10 cellular contexts compared by ENCODE assay signal in genomic region chr1:31798433-31799195, GRCh38. TPM values are rescaled to one million over a fixed set of nuclear protein-coding genes. Genes with fewer than 3 reads are reported as not detected.
DNase-seq lines count a peak whose midpoint lies in the region; ATAC-seq, FAIRE-seq and TF ChIP-seq lines count a peak whose summit lies in the region.
"Had no signal": no experiment of that assay in that cellular context is flagged by ENCODE, and none has a peak within 500 bp of the region (broad histone marks: within the 10 kb centered on the region; RNA-seq: fewer than 3 reads in every experiment).

No MANE protein-coding gene starts in this region.

- H4K8ac ChIP-seq in H1 (ENCODE audit: extremely low read depth, insufficient read depth, low read length) = peak overlapping the region; percentile 69

- peak overlapping the region; percentile 33 for H4K91ac ChIP-seq in H1 (replicated peaks; ENCODE audit: insufficient read length, low read length)

- H3K79me2 ChIP-seq in H1 (ENCODE audit: control insufficient read depth in 1 of 2, insufficient read depth in 2 of 2, low read length in 2 of 2) = no peaks in the 10 kb centered on the region

- POLR2A ChIA-PET in H1 (lab: Charles Lee; ENCODE audit: partially characterized antibody) = interaction anchor here (0.6 to 1.5 kb wide), 2 partner anchors 11 to 149 kb away, joined by 3 to 4 read pairs; no protein-coding TSS in a partner anchor

- H3K4me1 ChIP-seq in H1 (replicated peaks in 1 of 4; ENCODE audit: control insufficient read depth in 3 of 4, insufficient read depth in 4 of 4, low read length in 3 of 4) = peaks cover 0 to 16% (median 8%) of the 10 kb centered on the region in 4 experiments; a peak in 5 of 7 replicates
- H3K4me1 ChIP-seq in sigmoid colon = no peaks in the 10 kb centered on the region

- H3K23me2 ChIP-seq in H1 (ENCODE audit: low read depth, low read length) = no peaks in the 10 kb centered on the region; the same call in 1 of the 2 replicates

- H2AK5ac ChIP-seq in H1 (ENCODE audit: low read depth, low read length) = no peak overlapping the region

- H2BK120ac ChIP-seq in H1 (replicated peaks; ENCODE audit: low read depth, low read length) = no peak overlapping the region

- H2BK12ac ChIP-seq in H1 (ENCODE audit: low read depth, low read length) = no peak overlapping the region

- no peak overlapping the region for H2AFZ ChIP-seq in H1 (ENCODE audit: low read length)

- no peak overlapping the region for H3K4ac ChIP-seq in H1 (replicated peaks; ENCODE audit: insufficient read length, low read depth, low read length)

- H2BK15ac ChIP-seq in H1 (ENCODE audit: low read length) = no peak overlapping the region

- no peak for TF ChIP-seq CTCF in H1 (IDR thresholded peaks at IDR 0.05; ENCODE audit: control extremely low read depth in 1 of 3, insufficient read depth in 1 of 3, low read depth in 1 of 3, low read length in 3 of 3)
- TF ChIP-seq CTCF in sigmoid colon (IDR thresholded peaks at IDR 0.05) = no peak

- DNase-seq in GM03348 (ENCODE audit: low spot score) (peak; percentile 90), NCI-H2227 (lab: John Stamatoyannopoulos, UW; ENCODE audit: unreplicated experiment) (peak; percentile 42), H1 (ENCODE audit: low read depth in 1 of 2, low spot score in 2 of 2) (no peak), sigmoid colon (peak; percentile 51), cerebellum (ENCODE audit: low spot score) (no peak), KG1 (lab: John Stamatoyannopoulos, UW) (no peak), NCI-H146 (lab: John Stamatoyannopoulos, UW) (no peak)
- DNase-seq: cerebellar nuclear complex had no signal

- 83% methylated on average over 14 of the region's 17 CpGs; no CpG with 5 or more reads in 1 of the 2 experiments for WGBS in H1 (ENCODE audit: extremely low coverage in 1 of 2, insufficient coverage in 1 of 2, insufficient read length in 1 of 2, insufficient replicate concordance in 2 of 2, low coverage in 1 of 2, low lambda C conversion rate in 2 of 2, missing lambda C conversion rate in 1 of 2), 2 experiments
- 61 to 71% methylated on average over 17 of the region's 17 CpGs for WGBS in sigmoid colon, 2 donors

- intact Hi-C loops in sigmoid colon (cut with DNase I) = no loop called here

- CTCF ChIA-PET in H1 (lab: Charles Lee; ENCODE audit: partially characterized antibody) = interaction anchor here (0.5 to 5.5 kb wide), 13 partner anchors 9 to 591 kb away, joined by 3 to 44 read pairs (median 4); partner anchors contain the start of gene SPOCD1

- H3K14ac ChIP-seq in H1 (ENCODE audit: insufficient read length) = no peak overlapping the region

- H4K5ac ChIP-seq in H1 (ENCODE audit: insufficient read length, low read depth, low read length) = no peak overlapping the region

- H3K27ac ChIP-seq in H1 (ENCODE audit: low read depth, low read length) (no peak overlapping the region), sigmoid colon (no peak overlapping the region)
- H3K27ac ChIP-seq: neutrophil had no signal

- ATAC-seq in HG02759 (IDR thresholded peaks at IDR 0.05; ENCODE audit: unreplicated experiment) = no peak

- no peak for FAIRE-seq in H1 (lab: Jason Lieb, UNC)

- H2BK5ac ChIP-seq in H1 (ENCODE audit: low read depth, low read length) = no peak overlapping the region

- no peaks in the 10 kb centered on the region for H4K20me1 ChIP-seq in H1 (replicated peaks in 1 of 2; ENCODE audit: control insufficient read depth in 1 of 2, insufficient read depth in 2 of 2, low read length in 2 of 2)

- H3K36me3 ChIP-seq in H1 (ENCODE audit: control insufficient read depth in 2 of 4, insufficient read depth in 4 of 4, low read length in 3 of 4) (no peaks in the 10 kb centered on the region), sigmoid colon (no peaks in the 10 kb centered on the region)
- H3K36me3 ChIP-seq: neutrophil had no signal

- H3K9me3 ChIP-seq in H1 (ENCODE audit: insufficient read depth in 2 of 2, low read depth in 1 of 2, low read length in 1 of 2) (no peaks in the 10 kb centered on the region), sigmoid colon (no peaks in the 10 kb centered on the region)
- H3K9me3 ChIP-seq: neutrophil had no signal

- H2BK20ac ChIP-seq in H1 (ENCODE audit: low read length) = no peak overlapping the region

- H3K56ac ChIP-seq in H1 (replicated peaks; ENCODE audit: insufficient read length, low read depth, low read length) = no peak overlapping the region

- no peak overlapping the region for H3K23ac ChIP-seq in H1 (ENCODE audit: insufficient read length)

- TF ChIP-seq EP300 in H1 (IDR thresholded peaks at IDR 0.05; ENCODE audit: borderline replicate concordance in 1 of 2, low read depth in 2 of 2, low read length in 2 of 2) (no peak), sigmoid colon (IDR thresholded peaks at IDR 0.05) (no peak)

- no peak overlapping the region; the same call in 1 of the 2 replicates for H3K18ac ChIP-seq in H1 (ENCODE audit: extremely low read depth, low read length)

- no peak overlapping the region for H3K4me2 ChIP-seq in H1 (ENCODE audit: insufficient read depth in 1 of 2, low read depth in 2 of 2, low read length in 2 of 2)

- no peaks in the 10 kb centered on the region for H3K79me1 ChIP-seq in H1 (ENCODE audit: low read depth, low read length)

- no peak overlapping the region for H3K4me3 ChIP-seq in H1 (ENCODE audit: extremely low read depth in 1 of 4, insufficient read depth in 2 of 4, low read depth in 3 of 4, low read length in 4 of 4)
- no peak overlapping the region for H3K4me3 ChIP-seq in sigmoid colon

- TF ChIP-seq RAD21 in H1 (IDR thresholded peaks at IDR 0.05 in 1 of 2, conservative IDR thresholded peaks at IDR 0.05 in 1 of 2; ENCODE audit: low read depth in 2 of 2, low read length in 2 of 2) = no peak

- peaks cover 0 to 3% (median 0%) of the 10 kb centered on the region in 4 experiments; a peak in 2 of 7 replicates for H3K27me3 ChIP-seq in H1 (replicated peaks in 1 of 4; ENCODE audit: control insufficient read depth in 3 of 4, extremely low read depth in 1 of 4, insufficient read depth in 3 of 4, low read length in 3 of 4)
- peaks cover 0 to 7% (median 0%) of the 10 kb centered on the region in 3 donors for H3K27me3 ChIP-seq in sigmoid colon

- no peak overlapping the region for H3K9ac ChIP-seq in H1 (replicated peaks in 1 of 4; ENCODE audit: extremely low read depth in 1 of 4, low read depth in 3 of 4, low read length in 3 of 4)

- TF ChIP-seq POLR2A in H1 (IDR thresholded peaks at IDR 0.05; ENCODE audit: control extremely low read depth in 1 of 2, low read depth in 2 of 2, low read length in 2 of 2) (no peak), sigmoid colon (IDR thresholded peaks at IDR 0.05) (no peak)

TF ChIP-seq in H1, 55 proteins besides CTCF, POLR2A, EP300 and RAD21:
- TF ChIP-seq SP2 (IDR thresholded peaks at IDR 0.05; ENCODE audit: low read length) = no peak
- TF ChIP-seq CTBP2 (IDR thresholded peaks at IDR 0.05; ENCODE audit: borderline replicate concordance, insufficient read depth, insufficient read length, low read length) = no peak
- no peak for TF ChIP-seq PHF8 (conservative IDR thresholded peaks at IDR 0.05; ENCODE audit: low read depth, low read length)
- TF ChIP-seq HDAC2 (IDR thresholded peaks at IDR 0.05; ENCODE audit: borderline replicate concordance in 1 of 2, low read depth in 2 of 2, low read length in 2 of 2) = no peak
- no peak for TF ChIP-seq MAX (IDR thresholded peaks at IDR 0.05)
- no peak for TF ChIP-seq KDM4A (IDR thresholded peaks at IDR 0.05; ENCODE audit: low read depth, low read length, severe bottlenecking)
- no peak for TF ChIP-seq BCL11A (IDR thresholded peaks at IDR 0.05; ENCODE audit: low read depth in 2 of 2, low read length in 2 of 2)
- no peak for TF ChIP-seq ASH2L (IDR thresholded peaks at IDR 0.05; ENCODE audit: low read length)
- TF ChIP-seq TEAD4 (IDR thresholded peaks at IDR 0.05; ENCODE audit: low read depth, low read length) = no peak
- no peak for TF ChIP-seq SIRT6 (IDR thresholded peaks at IDR 0.05; ENCODE audit: low read length)
- no peak for TF ChIP-seq SAP30 (IDR thresholded peaks at IDR 0.05; ENCODE audit: insufficient read depth, insufficient replicate concordance, low read length)

RNA-seq across cellular contexts. Expression of gene SPOCD1, which starts 17.2 kb away (rescaled TPM):
- total RNA-seq in H1 (2021; fragmentation: NEBNext Ultra II Directional; extraction: Animal tissue kit (Norgen Biotek cat#: 25700)) = 1.8 and 2.0 TPM in 2 replicates
- polyA plus RNA-seq in H1 (2011; rRNA removed) = 2.9 and 4.2 TPM in 2 replicates
- 4.7 TPM for polyA plus RNA-seq in H1 (2011; cell fraction: cytosol; rRNA removed)
- polyA plus RNA-seq in H1 (2011; cell fraction: nucleus; rRNA removed) = 13.1 TPM
- 1.9 to 2.6 TPM (median 2.1 TPM) in 4 replicates for polyA plus RNA-seq in H1 (2012, experiment 1 of 2)
- polyA plus RNA-seq in H1 (2012, experiment 2 of 2) = 0.84 TPM
- 1.4 TPM for polyA plus RNA-seq in H1 (2013, experiment 1 of 2)
- 1.0 TPM for polyA plus RNA-seq in H1 (2013, experiment 2 of 2)
- polyA minus RNA-seq in H1 (2011; rRNA and poly(A)+ RNA removed) = 2.2 and 3.0 TPM in 2 replicates
- polyA minus RNA-seq in H1 (2011; cell fraction: cytosol; rRNA and poly(A)+ RNA removed) = 1.2 TPM
- 5.6 TPM for polyA minus RNA-seq in H1 (2011; cell fraction: nucleus; rRNA and poly(A)+ RNA removed)
- total RNA-seq in sigmoid colon = under 1 TPM in 2 of 4 donors, not detected in 2; 0.14 to 0.55 TPM
- under 1 TPM in 1 of 3 donors, not detected in 2; 0.70 TPM for polyA plus RNA-seq in sigmoid colon
- not detected for total RNA-seq in cerebellum

RNA-seq across cellular contexts. Expression of gene ADGRB2, which starts 34.5 kb away (rescaled TPM):
- 25.8 and 26.2 TPM in 2 replicates for total RNA-seq in H1 (2021; fragmentation: NEBNext Ultra II Directional; extraction: Animal tissue kit (Norgen Biotek cat#: 25700))
- 15.6 and 29.0 TPM in 2 replicates for polyA plus RNA-seq in H1 (2011; rRNA removed)
- 20.6 TPM for polyA plus RNA-seq in H1 (2011; cell fraction: cytosol; rRNA removed)
- polyA plus RNA-seq in H1 (2011; cell fraction: nucleus; rRNA removed) = 126 TPM
- polyA plus RNA-seq in H1 (2012, experiment 1 of 2) = 17.3 to 29.1 TPM (median 22.1 TPM) in 4 replicates
- polyA plus RNA-seq in H1 (2012, experiment 2 of 2) = 15.4 TPM
- polyA plus RNA-seq in H1 (2013, experiment 1 of 2) = 13.4 TPM
- polyA plus RNA-seq in H1 (2013, experiment 2 of 2) = 13.0 TPM
- 7.5 and 9.4 TPM in 2 replicates for polyA minus RNA-seq in H1 (2011; rRNA and poly(A)+ RNA removed)
- polyA minus RNA-seq in H1 (2011; cell fraction: cytosol; rRNA and poly(A)+ RNA removed) = 14.0 TPM
- polyA minus RNA-seq in H1 (2011; cell fraction: nucleus; rRNA and poly(A)+ RNA removed) = 22.9 TPM
- 1 to 10 TPM; 1.4 to 3.9 (median 1.5) TPM for total RNA-seq in sigmoid colon
- 1 to 10 TPM in 1 of 3 donors, not detected in 2; 1.3 TPM for polyA plus RNA-seq in sigmoid colon
- total RNA-seq in cerebellum = 34.0 TPM

Comparison
In these comparisons a context has a peak if more than half of its experiments do, and no peak if none do; other contexts are left out.
1. DNase-seq: peak in GM03348 (single experiment), NCI-H2227 (single experiment) and sigmoid colon (single experiment); none in H1 (0 of 2), cerebellum (single experiment), KG1 (single experiment) and NCI-H146 (single experiment).